9 cellular contexts compared by ENCODE assay signal in the genomic region with DNA sequence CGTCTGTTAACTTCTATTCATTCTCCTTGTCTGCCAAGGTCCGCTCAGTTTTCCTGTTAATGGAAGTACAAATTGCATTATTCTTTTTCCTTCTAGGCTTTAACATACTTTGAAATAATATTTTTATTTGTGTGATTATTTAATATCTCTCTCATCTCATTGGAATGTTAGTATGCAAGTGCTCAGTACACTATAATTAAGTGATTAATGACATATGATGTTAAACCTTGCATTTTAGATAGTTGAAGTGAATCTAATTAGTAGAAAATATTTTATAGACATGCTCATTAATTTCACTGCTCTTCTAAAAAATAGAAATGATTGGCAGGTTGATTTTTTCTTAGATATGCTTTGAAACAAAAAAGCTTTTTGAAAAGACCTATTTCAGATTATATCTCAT.
"Had no signal": no experiment of that assay in that cellular context is flagged by ENCODE, and none has a peak within 500 bp of the region (broad histone marks: within the 10 kb centered on the region; RNA-seq: fewer than 3 reads in every experiment).

No MANE protein-coding gene starts in this region.

- H2AFZ ChIP-seq: GM23248, GM23338 had no signal

- H3K9me3 ChIP-seq: HAP-1 had no signal

- DNase-seq: GM23248, GOT3, H7, H9, HCEC 1CT, HFFc6 had no signal

- H3K9ac ChIP-seq: GM23248 had no signal

- H3K9me3 Mint-ChIP-seq: GM23338, H9 had no signal

- H3K27ac ChIP-seq: GM23248 had no signal

- H3K4me1 Mint-ChIP-seq: GM23338 had no signal

- H3K4me1 ChIP-seq: HAP-1 had no signal

- H3K36me3 ChIP-seq: HAP-1 had no signal

- H3K4me3 ChIP-seq: GM23248, GM23338, HAP-1 had no signal

- ATAC-seq: GM23338, HCT116 had no signal

- H3K27ac Mint-ChIP-seq: GM23338, H9, HFFc6 had no signal

- H3K4me3 Mint-ChIP-seq: GM23338, H9, HFFc6 had no signal

- H3K4me2 ChIP-seq: GM23338 had no signal
